In the genomic region with DNA sequence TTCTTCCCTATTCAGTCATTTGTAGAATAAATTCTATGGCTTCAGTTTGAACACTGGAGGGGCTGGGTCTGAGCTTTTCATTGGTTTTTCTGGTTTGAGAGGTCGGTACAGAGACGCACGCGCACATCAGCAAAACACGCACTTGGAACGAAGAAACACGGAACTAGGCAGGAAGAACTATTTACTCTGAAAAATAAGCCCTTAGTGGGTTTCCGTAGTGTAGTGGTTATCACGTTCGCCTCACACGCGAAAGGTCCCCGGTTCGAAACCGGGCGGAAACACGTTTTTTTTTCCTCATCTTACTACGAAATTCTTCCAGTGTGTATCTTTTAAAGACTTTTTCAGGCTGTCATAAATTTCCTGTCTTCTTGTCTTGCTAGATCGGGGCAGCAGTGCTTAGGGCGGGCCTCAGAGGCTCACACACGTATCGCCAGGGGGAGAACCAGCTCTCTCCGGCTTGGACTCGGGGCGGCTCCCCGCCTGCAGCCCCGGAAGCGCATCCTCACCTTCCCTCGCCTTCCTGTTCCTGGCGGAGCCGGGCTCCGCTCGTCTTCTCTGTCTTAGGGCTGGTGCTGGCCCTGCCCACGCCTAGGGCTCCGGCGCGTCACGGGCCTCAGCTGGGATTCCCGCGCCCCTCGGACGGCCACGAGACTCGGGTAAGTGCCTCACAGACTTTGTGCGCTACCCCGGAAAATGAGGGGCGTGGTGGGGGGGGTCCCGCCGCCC, we compare ENCODE assay signal across 1 cellular context.
TF ChIP-seq lines count a peak whose summit lies in the region.

A gene (plus strand): TSS at position 521 of the 726 bp plus-strand sequence. CDS start 6,841 bp downstream, outside the sequence.

TF ChIP-seq in K562, 482 proteins besides CTCF, POLR2A, EP300 and RAD21 (continued from another document and continues in another):
- TF ChIP-seq, protein P1, sequence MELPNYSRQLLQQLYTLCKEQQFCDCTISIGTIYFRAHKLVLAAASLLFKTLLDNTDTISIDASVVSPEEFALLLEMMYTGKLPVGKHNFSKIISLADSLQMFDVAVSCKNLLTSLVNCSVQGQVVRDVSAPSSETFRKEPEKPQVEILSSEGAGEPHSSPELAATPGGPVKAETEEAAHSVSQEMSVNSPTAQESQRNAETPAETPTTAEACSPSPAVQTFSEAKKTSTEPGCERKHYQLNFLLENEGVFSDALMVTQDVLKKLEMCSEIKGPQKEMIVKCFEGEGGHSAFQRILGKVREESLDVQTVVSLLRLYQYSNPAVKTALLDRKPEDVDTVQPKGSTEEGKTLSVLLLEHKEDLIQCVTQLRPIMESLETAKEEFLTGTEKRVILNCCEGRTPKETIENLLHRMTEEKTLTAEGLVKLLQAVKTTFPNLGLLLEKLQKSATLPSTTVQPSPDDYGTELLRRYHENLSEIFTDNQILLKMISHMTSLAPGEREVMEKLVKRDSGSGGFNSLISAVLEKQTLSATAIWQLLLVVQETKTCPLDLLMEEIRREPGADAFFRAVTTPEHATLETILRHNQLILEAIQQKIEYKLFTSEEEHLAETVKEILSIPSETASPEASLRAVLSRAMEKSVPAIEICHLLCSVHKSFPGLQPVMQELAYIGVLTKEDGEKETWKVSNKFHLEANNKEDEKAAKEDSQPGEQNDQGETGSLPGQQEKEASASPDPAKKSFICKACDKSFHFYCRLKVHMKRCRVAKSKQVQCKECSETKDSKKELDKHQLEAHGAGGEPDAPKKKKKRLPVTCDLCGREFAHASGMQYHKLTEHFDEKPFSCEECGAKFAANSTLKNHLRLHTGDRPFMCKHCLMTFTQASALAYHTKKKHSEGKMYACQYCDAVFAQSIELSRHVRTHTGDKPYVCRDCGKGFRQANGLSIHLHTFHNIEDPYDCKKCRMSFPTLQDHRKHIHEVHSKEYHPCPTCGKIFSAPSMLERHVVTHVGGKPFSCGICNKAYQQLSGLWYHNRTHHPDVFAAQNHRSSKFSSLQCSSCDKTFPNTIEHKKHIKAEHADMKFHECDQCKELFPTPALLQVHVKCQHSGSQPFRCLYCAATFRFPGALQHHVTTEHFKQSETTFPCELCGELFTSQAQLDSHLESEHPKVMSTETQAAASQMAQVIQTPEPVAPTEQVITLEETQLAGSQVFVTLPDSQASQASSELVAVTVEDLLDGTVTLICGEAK (IDR thresholded peaks at IDR 0.05): peak; percentile 94
- TF ChIP-seq, protein P1 (CRISPR knock-in tag; IDR thresholded peaks at IDR 0.05): no peak
- TF ChIP-seq GABPB1 (CRISPR knock-in tag; IDR thresholded peaks at IDR 0.05) (peak; percentile 86), OTX1 (CRISPR knock-in tag; IDR thresholded peaks at IDR 0.05) (peak; percentile 43; the same call in 1 of the 2 replicates), GATA2 (CRISPR knock-in tag; IDR thresholded peaks at IDR 0.05) (no peak), HSF4 (CRISPR knock-in tag; IDR thresholded peaks at IDR 0.05; ENCODE audit: borderline replicate concordance) (no peak), NELFE (IDR thresholded peaks at IDR 0.05; ENCODE audit: insufficient read depth, insufficient read length) (no peak), TFAM (CRISPR knock-in tag; conservative IDR thresholded peaks at IDR 0.05) (no peak), ZBTB17 (CRISPR knock-in tag; IDR thresholded peaks at IDR 0.05) (no peak; the same call in 1 of the 2 replicates), JUN (IDR thresholded peaks at IDR 0.05; ENCODE audit: borderline replicate concordance, low read depth, low read length) (peak; percentile 30; the same call in 1 of the 2 replicates), JUN (CRISPR knock-in tag; IDR thresholded peaks at IDR 0.05; ENCODE audit: borderline replicate concordance) (no peak), MYC (IDR thresholded peaks at IDR 0.05; ENCODE audit: low read depth, low read length) (peak; percentile 81), MYC (CRISPR knock-in tag; IDR thresholded peaks at IDR 0.05; ENCODE audit: borderline replicate concordance, low read depth) (peak; percentile 68; the same call in 1 of the 2 replicates), NR2C2 (CRISPR knock-in tag; IDR thresholded peaks at IDR 0.05) (peak; percentile 85), NR2C2 (tag; IDR thresholded peaks at IDR 0.05) (peak; percentile 98), BRD4 (IDR thresholded peaks at IDR 0.05) (peak; percentile 58; the same call in 1 of the 2 replicates), HDAC2 (IDR thresholded peaks at IDR 0.05) (no peak; the same call in 1 of the 2 replicates), NFXL1 (CRISPR knock-in tag; IDR thresholded peaks at IDR 0.05) (no peak), MYBL2 (IDR thresholded peaks at IDR 0.05; ENCODE audit: low read depth) (no peak), MYBL2 (CRISPR knock-in tag; IDR thresholded peaks at IDR 0.05; ENCODE audit: borderline replicate concordance) (no peak), ETV5 (CRISPR knock-in tag; IDR thresholded peaks at IDR 0.05; ENCODE audit: low read depth) (peak; percentile 84), SMAD3 (CRISPR knock-in tag; conservative IDR thresholded peaks at IDR 0.05) (no peak; the same call in none of the 2 replicates), TAF1 (IDR thresholded peaks at IDR 0.05; ENCODE audit: control insufficient read depth, extremely low read depth, insufficient read depth, low read length, severe bottlenecking) (peak; percentile 78), ZFP30 (CRISPR knock-in tag; IDR thresholded peaks at IDR 0.05; ENCODE audit: borderline replicate concordance) (0 out of 2 replicates have a peak, but pooled peaks have one; percentile 9), SMARCA4 (IDR thresholded peaks at IDR 0.05) (no peak), RFX1 (IDR thresholded peaks at IDR 0.05) (no peak), ZZZ3 (IDR thresholded peaks at IDR 0.05) (no peak), STAT5B (CRISPR knock-in tag; IDR thresholded peaks at IDR 0.05) (no peak), JUND (IDR thresholded peaks at IDR 0.05; ENCODE audit: borderline replicate concordance, low read depth, low read length) (peak; percentile 64), JUND (tag; IDR thresholded peaks at IDR 0.05; ENCODE audit: borderline replicate concordance, low read depth, low read length) (no peak; the same call in 2 of the 3 replicates), ZFPM2 (CRISPR knock-in tag; IDR thresholded peaks at IDR 0.05) (no peak), NR2C1 (IDR thresholded peaks at IDR 0.05) (peak; percentile 94), NR2C1 (tag; IDR thresholded peaks at IDR 0.05) (peak; percentile 96), TARDBP (IDR thresholded peaks at IDR 0.05) (peak; percentile 44; the same call in 1 of the 2 replicates)
- TF ChIP-seq, protein P2, sequence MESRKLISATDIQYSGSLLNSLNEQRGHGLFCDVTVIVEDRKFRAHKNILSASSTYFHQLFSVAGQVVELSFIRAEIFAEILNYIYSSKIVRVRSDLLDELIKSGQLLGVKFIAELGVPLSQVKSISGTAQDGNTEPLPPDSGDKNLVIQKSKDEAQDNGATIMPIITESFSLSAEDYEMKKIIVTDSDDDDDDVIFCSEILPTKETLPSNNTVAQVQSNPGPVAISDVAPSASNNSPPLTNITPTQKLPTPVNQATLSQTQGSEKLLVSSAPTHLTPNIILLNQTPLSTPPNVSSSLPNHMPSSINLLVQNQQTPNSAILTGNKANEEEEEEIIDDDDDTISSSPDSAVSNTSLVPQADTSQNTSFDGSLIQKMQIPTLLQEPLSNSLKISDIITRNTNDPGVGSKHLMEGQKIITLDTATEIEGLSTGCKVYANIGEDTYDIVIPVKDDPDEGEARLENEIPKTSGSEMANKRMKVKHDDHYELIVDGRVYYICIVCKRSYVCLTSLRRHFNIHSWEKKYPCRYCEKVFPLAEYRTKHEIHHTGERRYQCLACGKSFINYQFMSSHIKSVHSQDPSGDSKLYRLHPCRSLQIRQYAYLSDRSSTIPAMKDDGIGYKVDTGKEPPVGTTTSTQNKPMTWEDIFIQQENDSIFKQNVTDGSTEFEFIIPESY (CRISPR knock-in tag; IDR thresholded peaks at IDR 0.05): no peak; the same call in 1 of the 2 replicates
- TF ChIP-seq, protein P3, sequence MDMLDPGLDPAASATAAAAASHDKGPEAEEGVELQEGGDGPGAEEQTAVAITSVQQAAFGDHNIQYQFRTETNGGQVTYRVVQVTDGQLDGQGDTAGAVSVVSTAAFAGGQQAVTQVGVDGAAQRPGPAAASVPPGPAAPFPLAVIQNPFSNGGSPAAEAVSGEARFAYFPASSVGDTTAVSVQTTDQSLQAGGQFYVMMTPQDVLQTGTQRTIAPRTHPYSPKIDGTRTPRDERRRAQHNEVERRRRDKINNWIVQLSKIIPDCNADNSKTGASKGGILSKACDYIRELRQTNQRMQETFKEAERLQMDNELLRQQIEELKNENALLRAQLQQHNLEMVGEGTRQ (CRISPR knock-in tag; IDR thresholded peaks at IDR 0.05): 0 out of 2 replicates have a peak, but pooled peaks have one; percentile 7
- TF ChIP-seq, protein P4, sequence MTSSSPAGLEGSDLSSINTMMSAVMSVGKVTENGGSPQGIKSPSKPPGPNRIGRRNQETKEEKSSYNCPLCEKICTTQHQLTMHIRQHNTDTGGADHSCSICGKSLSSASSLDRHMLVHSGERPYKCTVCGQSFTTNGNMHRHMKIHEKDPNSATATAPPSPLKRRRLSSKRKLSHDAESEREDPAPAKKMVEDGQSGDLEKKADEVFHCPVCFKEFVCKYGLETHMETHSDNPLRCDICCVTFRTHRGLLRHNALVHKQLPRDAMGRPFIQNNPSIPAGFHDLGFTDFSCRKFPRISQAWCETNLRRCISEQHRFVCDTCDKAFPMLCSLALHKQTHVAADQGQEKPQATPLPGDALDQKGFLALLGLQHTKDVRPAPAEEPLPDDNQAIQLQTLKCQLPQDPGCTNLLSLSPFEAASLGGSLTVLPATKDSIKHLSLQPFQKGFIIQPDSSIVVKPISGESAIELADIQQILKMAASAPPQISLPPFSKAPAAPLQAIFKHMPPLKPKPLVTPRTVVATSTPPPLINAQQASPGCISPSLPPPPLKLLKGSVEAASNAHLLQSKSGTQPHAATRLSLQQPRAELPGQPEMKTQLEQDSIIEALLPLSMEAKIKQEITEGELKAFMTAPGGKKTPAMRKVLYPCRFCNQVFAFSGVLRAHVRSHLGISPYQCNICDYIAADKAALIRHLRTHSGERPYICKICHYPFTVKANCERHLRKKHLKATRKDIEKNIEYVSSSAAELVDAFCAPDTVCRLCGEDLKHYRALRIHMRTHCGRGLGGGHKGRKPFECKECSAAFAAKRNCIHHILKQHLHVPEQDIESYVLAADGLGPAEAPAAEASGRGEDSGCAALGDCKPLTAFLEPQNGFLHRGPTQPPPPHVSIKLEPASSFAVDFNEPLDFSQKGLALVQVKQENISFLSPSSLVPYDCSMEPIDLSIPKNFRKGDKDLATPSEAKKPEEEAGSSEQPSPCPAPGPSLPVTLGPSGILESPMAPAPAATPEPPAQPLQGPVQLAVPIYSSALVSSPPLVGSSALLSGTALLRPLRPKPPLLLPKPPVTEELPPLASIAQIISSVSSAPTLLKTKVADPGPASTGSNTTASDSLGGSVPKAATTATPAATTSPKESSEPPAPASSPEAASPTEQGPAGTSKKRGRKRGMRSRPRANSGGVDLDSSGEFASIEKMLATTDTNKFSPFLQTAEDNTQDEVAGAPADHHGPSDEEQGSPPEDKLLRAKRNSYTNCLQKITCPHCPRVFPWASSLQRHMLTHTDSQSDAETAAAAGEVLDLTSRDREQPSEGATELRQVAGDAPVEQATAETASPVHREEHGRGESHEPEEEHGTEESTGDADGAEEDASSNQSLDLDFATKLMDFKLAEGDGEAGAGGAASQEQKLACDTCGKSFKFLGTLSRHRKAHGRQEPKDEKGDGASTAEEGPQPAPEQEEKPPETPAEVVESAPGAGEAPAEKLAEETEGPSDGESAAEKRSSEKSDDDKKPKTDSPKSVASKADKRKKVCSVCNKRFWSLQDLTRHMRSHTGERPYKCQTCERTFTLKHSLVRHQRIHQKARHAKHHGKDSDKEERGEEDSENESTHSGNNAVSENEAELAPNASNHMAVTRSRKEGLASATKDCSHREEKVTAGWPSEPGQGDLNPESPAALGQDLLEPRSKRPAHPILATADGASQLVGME (CRISPR knock-in tag; IDR thresholded peaks at IDR 0.05): peak; percentile 11; the same call in 1 of the 2 replicates
- TF ChIP-seq, protein P5, sequence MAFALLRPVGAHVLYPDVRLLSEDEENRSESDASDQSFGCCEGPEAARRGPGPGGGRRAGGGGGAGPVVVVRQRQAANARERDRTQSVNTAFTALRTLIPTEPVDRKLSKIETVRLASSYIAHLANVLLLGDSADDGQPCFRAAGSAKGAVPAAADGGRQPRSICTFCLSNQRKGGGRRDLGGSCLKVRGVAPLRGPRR (CRISPR knock-in tag; IDR thresholded peaks at IDR 0.05): no peak; the same call in 1 of the 2 replicates
- TF ChIP-seq, protein P6, sequence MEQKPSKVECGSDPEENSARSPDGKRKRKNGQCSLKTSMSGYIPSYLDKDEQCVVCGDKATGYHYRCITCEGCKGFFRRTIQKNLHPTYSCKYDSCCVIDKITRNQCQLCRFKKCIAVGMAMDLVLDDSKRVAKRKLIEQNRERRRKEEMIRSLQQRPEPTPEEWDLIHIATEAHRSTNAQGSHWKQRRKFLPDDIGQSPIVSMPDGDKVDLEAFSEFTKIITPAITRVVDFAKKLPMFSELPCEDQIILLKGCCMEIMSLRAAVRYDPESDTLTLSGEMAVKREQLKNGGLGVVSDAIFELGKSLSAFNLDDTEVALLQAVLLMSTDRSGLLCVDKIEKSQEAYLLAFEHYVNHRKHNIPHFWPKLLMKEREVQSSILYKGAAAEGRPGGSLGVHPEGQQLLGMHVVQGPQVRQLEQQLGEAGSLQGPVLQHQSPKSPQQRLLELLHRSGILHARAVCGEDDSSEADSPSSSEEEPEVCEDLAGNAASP (IDR thresholded peaks at IDR 0.05): no peak
